1 cellular context compared by ENCODE assay signal in genomic region chrX:39874202-39874816, GRCh38.
A peak's percentile ranks its signal among the peaks of the same experiment; 100 is the strongest.
TF ChIP-seq lines count a peak whose summit lies in the region.

No MANE protein-coding gene starts in this region.

TF ChIP-seq in GM12878, 131 proteins besides CTCF, POLR2A, EP300 and RAD21 (continued from another document):
- TF ChIP-seq RB1 (IDR thresholded peaks at IDR 0.05; ENCODE audit: borderline replicate concordance) (no peak), YY1 (IDR thresholded peaks at IDR 0.05; ENCODE audit: low read depth, low read length) (peak; percentile 45; the same call in 1 of the 2 replicates), LARP7 (IDR thresholded peaks at IDR 0.05) (no peak), JUNB (IDR thresholded peaks at IDR 0.05) (peak; percentile 94), NFXL1 (IDR thresholded peaks at IDR 0.05; ENCODE audit: borderline replicate concordance) (no peak), CEBPB (IDR thresholded peaks at IDR 0.05; ENCODE audit: borderline replicate concordance in 1 of 2, low read depth in 2 of 2, low read length in 2 of 2) (no peak; a peak in 1 of 4 replicates), IKZF1 (conservative IDR thresholded peaks at IDR 0.05) (peak; percentile 85), RCOR1 (conservative IDR thresholded peaks at IDR 0.05; ENCODE audit: low read depth, low read length) (no peak), REST (IDR thresholded peaks at IDR 0.05; ENCODE audit: low read depth, low read length) (no peak), PBX3 (IDR thresholded peaks at IDR 0.05; ENCODE audit: insufficient replicate concordance, low read depth, low read length) (peak; percentile 47), TCF7 (IDR thresholded peaks at IDR 0.05; ENCODE audit: borderline replicate concordance) (no peak; the same call in 1 of the 2 replicates)
TF ChIP-seq in GM12878: peak in this region for 42.
